16 cellular contexts compared by ENCODE assay signal in genomic region chr3:143035466-143036214, GRCh38. TPM values are rescaled to one million over a fixed set of nuclear protein-coding genes. Genes with fewer than 3 reads are reported as not detected.
DNase-seq lines count a peak whose midpoint lies in the region; TF ChIP-seq lines count a peak whose summit lies in the region.
"Had no signal": no experiment of that assay in that cellular context is flagged by ENCODE, and none has a peak within 500 bp of the region (broad histone marks: within the 10 kb centered on the region; RNA-seq: fewer than 3 reads in every experiment).

No MANE protein-coding gene starts in this region.

- WGBS in mammary epithelial cell (ENCODE audit: low coverage, missing lambda C conversion rate) = 92% methylated on average over 3 of the region's 3 CpGs

- H2AFZ ChIP-seq in mammary epithelial cell (ENCODE audit: low read depth, low read length) (no peak overlapping the region), fibroblast of lung (ENCODE audit: low read length) (no peak overlapping the region)

- H3K4me1 ChIP-seq in mammary epithelial cell (ENCODE audit: insufficient read depth, low read length) (no peaks in the 10 kb centered on the region), fibroblast of lung (ENCODE audit: control insufficient read depth, extremely low read depth, insufficient read depth, low read length) (no peaks in the 10 kb centered on the region)

- H3K4me2 ChIP-seq in mammary epithelial cell (ENCODE audit: insufficient read depth, low read depth, low read length) (no peak overlapping the region), fibroblast of lung (ENCODE audit: extremely low read depth, insufficient read depth, low read length) (no peak overlapping the region)

- H3K36me3 Mint-ChIP-seq in MCF 10A (ENCODE audit: insufficient read depth, unreplicated experiment) = peaks cover 49% of the 10 kb centered on the region

- no peaks in the 10 kb centered on the region for H3K79me2 ChIP-seq in mammary epithelial cell (ENCODE audit: insufficient read depth, low read length)
- H3K79me2 ChIP-seq in fibroblast of lung (ENCODE audit: control insufficient read depth, insufficient read depth, low read length) = no peaks in the 10 kb centered on the region

- H3K4me3 ChIP-seq in mammary epithelial cell (replicated peaks in 1 of 3; ENCODE audit: insufficient read depth in 1 of 3, low read depth in 2 of 3, low read length in 3 of 3) (no peak overlapping the region), fibroblast of lung (replicated peaks in 1 of 4; ENCODE audit: control extremely low read depth in 1 of 4, insufficient read depth in 1 of 4, low read depth in 3 of 4, low read length in 4 of 4) (no peak overlapping the region)

- in situ Hi-C loops in mammary epithelial cell (cut with MboI; ENCODE audit: low sequenced_read_pairs in 2 of 2) (loop anchor here in 1 of 2 donors (10.0 kb wide), 1 partner anchor 609 kb away; no protein-coding TSS in a partner anchor), G401 (cut with HindIII; ENCODE audit: low sequenced_read_pairs) (no loop called here)

- TF ChIP-seq CTCF in MCF 10A (IDR thresholded peaks at IDR 0.05; ENCODE audit: unreplicated experiment) (no peak), mammary epithelial cell (conservative IDR thresholded peaks at IDR 0.05 in 1 of 2, IDR thresholded peaks at IDR 0.05 in 1 of 2; ENCODE audit: extremely low read depth in 1 of 2, insufficient read depth in 1 of 2, low read depth in 1 of 2, low read length in 2 of 2) (no peak), fibroblast of lung (conservative IDR thresholded peaks at IDR 0.05 in 1 of 2, IDR thresholded peaks at IDR 0.05 in 1 of 2; ENCODE audit: low read depth in 1 of 2, low read length in 2 of 2) (no peak)

- H3K9ac ChIP-seq in mammary epithelial cell (ENCODE audit: insufficient read depth, low read length) (no peak overlapping the region), fibroblast of lung (ENCODE audit: insufficient read depth, low read length) (no peak overlapping the region)

- intact Hi-C loops in MCF 10A (cut with micrococcal nuclease) = no loop called here
- intact Hi-C loops in mammary epithelial cell (cut with micrococcal nuclease) = no loop called here

- DNase-seq in MCF 10A (ENCODE audit: unreplicated experiment) (peak; percentile 34), mammary epithelial cell (no peak), OCI-M1 (lab: John Stamatoyannopoulos, UW) (peak; percentile 9), fibroblast of lung (ENCODE audit: low read depth in 2 of 2) (peak in 1 of 2 donors; percentile 56), stromal cell of bone marrow (ENCODE audit: low read depth) (peak; percentile 41), G401 (ENCODE audit: low spot score) (no peak), NCI-H524 (lab: John Stamatoyannopoulos, UW) (no peak)
- no peak for DNase-seq in effector CD8-positive, alpha-beta T cell (lab: John Stamatoyannopoulos, UW)
- DNase-seq: anterior cingulate cortex; effector memory CD4-positive, alpha-beta T cell; EL; KBM-7; NK-92 treated with Interleukin-12 subunit alpha and Interleukin-12 subunit beta, amount 100 ng/mL, for 24 hours; retina; stimulated activated CD4-positive, alpha-beta T cell treated with anti-CD3 and anti-CD28 coated beads, Interleukin-4, amount 100 ng/mL, for 24 hours; stimulated activated naive B cell treated with anti-CD40 and anti-IgM and Interleukin-4, amounts not matched to agents 10 μg/mL and 1 μg/mL and 100 μg/mL, for 72 hours had no signal

- no peaks in the 10 kb centered on the region for H3K9me3 Mint-ChIP-seq in MCF 10A (ENCODE audit: unreplicated experiment)
- H3K9me3 Mint-ChIP-seq: stimulated activated naive B cell treated with anti-CD40 and anti-IgM and Interleukin-4, amounts not matched to agents 10 μg/mL and 1 μg/mL and 100 μg/mL, for 72 hours had no signal

- BruUV-seq in MCF 10A (replicated peaks; lab: Mats Ljungman, UMichigan) (no TSS peak), mammary epithelial cell (replicated peaks; lab: Mats Ljungman, UMichigan) (no TSS peak)

- no peak overlapping the region for H3K4me3 Mint-ChIP-seq in MCF 10A (ENCODE audit: unreplicated experiment)
- H3K4me3 Mint-ChIP-seq: stimulated activated naive B cell treated with anti-CD40 and anti-IgM and Interleukin-4, amounts not matched to agents 10 μg/mL and 1 μg/mL and 100 μg/mL, for 72 hours had no signal

- H3K36me3 ChIP-seq in mammary epithelial cell (ENCODE audit: insufficient read depth, low read length) (peaks cover 34% of the 10 kb centered on the region), fibroblast of lung (ENCODE audit: control insufficient read depth, insufficient read depth, low read length) (peaks cover 1% of the 10 kb centered on the region)

- dilution Hi-C loops in mammary epithelial cell (cut with HindIII; ENCODE audit: low sequenced_read_pairs) = no loop called here

- H4K20me1 ChIP-seq in mammary epithelial cell (ENCODE audit: insufficient read depth, low read length) = no peaks in the 10 kb centered on the region
- H4K20me1 ChIP-seq in fibroblast of lung (ENCODE audit: control insufficient read depth, extremely low read depth, insufficient read depth, low read length) = no peaks in the 10 kb centered on the region

- POLR2A ChIA-PET in MCF 10A (lab: Yijun Ruan, JAX) = interaction anchor here (0.6 to 0.7 kb wide), 2 partner anchors 536 to 738 kb away, joined by 3 to 4 read pairs; no protein-coding TSS in a partner anchor

- no peaks in the 10 kb centered on the region for H3K4me1 Mint-ChIP-seq in MCF 10A (ENCODE audit: insufficient read depth, unreplicated experiment)

- H3K27me3 ChIP-seq in mammary epithelial cell (ENCODE audit: insufficient read depth, low read length) (no peaks in the 10 kb centered on the region), fibroblast of lung (ENCODE audit: control insufficient read depth, insufficient read depth, low read length) (no peaks in the 10 kb centered on the region)

- H3K27me3 Mint-ChIP-seq in MCF 10A (ENCODE audit: insufficient read depth, unreplicated experiment) = no peaks in the 10 kb centered on the region
- H3K27me3 Mint-ChIP-seq: stimulated activated naive B cell treated with anti-CD40 and anti-IgM and Interleukin-4, amounts not matched to agents 10 μg/mL and 1 μg/mL and 100 μg/mL, for 72 hours had no signal

- H3K27ac ChIP-seq in mammary epithelial cell (ENCODE audit: insufficient read depth, low read depth, low read length) (no peak overlapping the region), fibroblast of lung (ENCODE audit: insufficient read depth, low read length) (peak overlapping the region; percentile 39)

- CTCF ChIA-PET in MCF 10A (lab: Yijun Ruan, JAX) (interaction anchor here (0.6 to 1.3 kb wide), 2 partner anchors 639 to 915 kb away, joined by 3 read pairs; no protein-coding TSS in a partner anchor), mammary epithelial cell (lab: Charles Lee; ENCODE audit: low non-redundant PET) (no interaction called here)

- H3K27ac Mint-ChIP-seq in MCF 10A (ENCODE audit: low read depth, unreplicated experiment) = peak overlapping the region; percentile 29

- H3K9me3 ChIP-seq in mammary epithelial cell (replicated peaks; ENCODE audit: insufficient read depth, low read length) = no peaks in the 10 kb centered on the region
- H3K9me3 ChIP-seq in fibroblast of lung (ENCODE audit: control insufficient read depth, insufficient read depth, low read depth, low read length) = no peaks in the 10 kb centered on the region

RNA-seq across cellular contexts. Expression of gene U2SURP, which starts 34.3 kb away (rescaled TPM):
- total RNA-seq in MCF 10A (2022) (131 and 146 TPM in 2 replicates), mammary epithelial cell (100 to 1,000 TPM in 1 of 2 donors, 10 to 100 TPM in 1; 76.7 to 122 TPM), fibroblast of lung (35.4 and 39.1 TPM in 2 replicates)
- polyA plus RNA-seq in mammary epithelial cell (36.1 TPM), fibroblast of lung (44.8 and 45.5 TPM in 2 replicates)
- polyA minus RNA-seq in mammary epithelial cell (17.1 TPM), fibroblast of lung (ENCODE audit: low replicate concordance) (7.3 and 11.6 TPM in 2 replicates)
- polyA plus RNA-seq in fibroblast of lung (2012) = 48.6 and 51.3 TPM in 2 replicates
- total RNA-seq in G401 (2014; rRNA removed; shearing (Covaris generic)) = 67.8 and 97.3 TPM in 2 replicates

Comparison
In these comparisons a context has a peak if more than half of its experiments do, and no peak if none do; other contexts are left out.
1. DNase-seq: peak in MCF 10A (single experiment), OCI-M1 (single experiment) and stromal cell of bone marrow (single experiment); none in mammary epithelial cell (single experiment), effector CD8-positive, alpha-beta T cell (single experiment), G401 (single experiment) and NCI-H524 (0 of 2).